In genomic region chr16:10600792-10601443, GRCh38 we compare ENCODE assay signal across 11 cellular contexts. TPM values are rescaled to one million over a fixed set of nuclear protein-coding genes. Genes with fewer than 3 reads are reported as not detected.
DNase-seq lines count a peak whose midpoint lies in the region; ATAC-seq, FAIRE-seq and TF ChIP-seq lines count a peak whose summit lies in the region.
"Had no signal": no experiment of that assay in that cellular context is flagged by ENCODE, and none has a peak within 500 bp of the region (broad histone marks: within the 10 kb centered on the region; RNA-seq: fewer than 3 reads in every experiment).

No MANE protein-coding gene starts in this region.

- no peak overlapping the region for H3K4ac ChIP-seq in mesendoderm (ENCODE audit: low read depth, low read length)

- H3K56ac ChIP-seq in mesendoderm (ENCODE audit: low read length): peak overlapping the region; percentile 10

- DNase-seq in AG20443 (ENCODE audit: low spot score): peak; percentile 69
- no peak for DNase-seq in GM23338 (ENCODE audit: low spot score)
- DNase-seq in bronchial epithelial cell (ENCODE audit: low read depth): peak; percentile 73
- DNase-seq in mesendoderm: no peak
- no peak for DNase-seq in D721Med (ENCODE audit: insufficient read length, low spot score)
- no peak for DNase-seq in HuH-7.5 (ENCODE audit: low spot score)
- no peak for DNase-seq in NCI-H2081 (lab: John Stamatoyannopoulos, UW)
- DNase-seq: activated naive CD8-positive, alpha-beta T cell treated with anti-CD3 and anti-CD28 coated beads, Interleukin-2, amount 50 U/mL, for 24 hours; NCI-H446 treated with DMSO at 0.1 percent for 48 hours; nucleus accumbens had no signal

- H3K79me2 ChIP-seq in GM23338 (replicated peaks; ENCODE audit: insufficient read depth) (no peaks in the 10 kb centered on the region), mesendoderm (ENCODE audit: control insufficient read depth, insufficient read depth, low read length) (no peaks in the 10 kb centered on the region)

- no peaks in the 10 kb centered on the region for H3K27me3 Mint-ChIP-seq in GM23338 (ENCODE audit: insufficient read depth, low read depth, poor library complexity)

- no peak overlapping the region for H3K27ac ChIP-seq in GM23338 (ENCODE audit: low read depth)
- no peak overlapping the region for H3K27ac ChIP-seq in mesendoderm (ENCODE audit: low read depth, low read length)

- H3K36me3 Mint-ChIP-seq in GM23338 (ENCODE audit: low read depth): no peaks in the 10 kb centered on the region

- no peak overlapping the region for H4K8ac ChIP-seq in mesendoderm (ENCODE audit: low read depth, low read length)

- no peaks in the 10 kb centered on the region for H3K9me2 ChIP-seq in GM23338 (ENCODE audit: insufficient read depth)

- no peak overlapping the region for H2BK120ac ChIP-seq in mesendoderm (ENCODE audit: low read depth, low read length)

- H3K9me3 Mint-ChIP-seq in GM23338: no peaks in the 10 kb centered on the region; the same call in 2 of the 3 replicates
- H3K9me3 Mint-ChIP-seq: activated naive CD8-positive, alpha-beta T cell treated with anti-CD3 and anti-CD28 coated beads, Interleukin-2, amount 50 U/mL, for 24 hours had no signal

- H3F3A ChIP-seq in GM23338 (replicated peaks; ENCODE audit: low read depth): no peaks in the 10 kb centered on the region

- H2AFZ ChIP-seq in GM23338: peak overlapping the region; percentile 66

- H3K4me1 ChIP-seq in GM23338 (ENCODE audit: insufficient read depth) (no peaks in the 10 kb centered on the region), mesendoderm (ENCODE audit: control insufficient read depth, low read depth, low read length) (no peaks in the 10 kb centered on the region)

- H2BK15ac ChIP-seq in mesendoderm (replicated peaks; ENCODE audit: low read depth): no peak overlapping the region

- no peaks in the 10 kb centered on the region for H3K79me1 ChIP-seq in mesendoderm (ENCODE audit: low read length)

- H3K4me2 ChIP-seq in GM23338 (no peak overlapping the region), mesendoderm (ENCODE audit: low read length) (no peak overlapping the region)

- H3K36me3 ChIP-seq in GM23338 (ENCODE audit: insufficient read depth) (no peaks in the 10 kb centered on the region), bronchial epithelial cell (ENCODE audit: control insufficient read depth, insufficient read depth, low read length) (no peaks in the 10 kb centered on the region), mesendoderm (ENCODE audit: control insufficient read depth, insufficient read depth, low read length) (no peaks in the 10 kb centered on the region)

- no peak for TF ChIP-seq CTCF in GM23338 (conservative IDR thresholded peaks at IDR 0.05; ENCODE audit: low read depth in 2 of 2)
- no peak for TF ChIP-seq CTCF in bronchial epithelial cell (IDR thresholded peaks at IDR 0.05; ENCODE audit: insufficient read depth, low read length, severe bottlenecking)
- no peak for TF ChIP-seq CTCF in D721Med (IDR thresholded peaks at IDR 0.05; ENCODE audit: insufficient read depth, missing control alignments)

- H3K27ac Mint-ChIP-seq in GM23338: no peak overlapping the region
- H3K27ac Mint-ChIP-seq: activated naive CD8-positive, alpha-beta T cell treated with anti-CD3 and anti-CD28 coated beads, Interleukin-2, amount 50 U/mL, for 24 hours had no signal

- H3K23ac ChIP-seq in mesendoderm (ENCODE audit: low read length): no peak overlapping the region

- H3K27me3 ChIP-seq in GM23338 (ENCODE audit: insufficient read depth): no peaks in the 10 kb centered on the region
- H3K27me3 ChIP-seq in bronchial epithelial cell (ENCODE audit: control insufficient read depth, insufficient read depth, low read length): no peaks in the 10 kb centered on the region
- no peaks in the 10 kb centered on the region for H3K27me3 ChIP-seq in mesendoderm (ENCODE audit: insufficient read depth, low read length, poor library complexity)

- H2BK5ac ChIP-seq in mesendoderm (ENCODE audit: low read length): no peak overlapping the region

- H3K4me3 Mint-ChIP-seq in GM23338: no peak overlapping the region
- H3K4me3 Mint-ChIP-seq: activated naive CD8-positive, alpha-beta T cell treated with anti-CD3 and anti-CD28 coated beads, Interleukin-2, amount 50 U/mL, for 24 hours had no signal

- WGBS in mesendoderm (ENCODE audit: extremely low coverage, insufficient coverage, low lambda C conversion rate): no CpG with 5 or more reads among the region's 12 CpGs

- no peak overlapping the region for H3K18ac ChIP-seq in mesendoderm (ENCODE audit: low read length)

- H3K4me1 Mint-ChIP-seq in GM23338: peaks cover 9% of the 10 kb centered on the region

- H3K9ac ChIP-seq in mesendoderm (ENCODE audit: low read length): no peak overlapping the region

- H2AK5ac ChIP-seq in mesendoderm (ENCODE audit: low read length): no peak overlapping the region

- no peak for ATAC-seq in GM23338
- ATAC-seq in HG02973 (IDR thresholded peaks at IDR 0.05; ENCODE audit: unreplicated experiment): no peak
- ATAC-seq: activated naive CD8-positive, alpha-beta T cell treated with anti-CD3 and anti-CD28 coated beads, Interleukin-2, amount 50 U/mL, for 24 hours had no signal

- H3K4me3 ChIP-seq in GM23338: no peak overlapping the region
- no peak overlapping the region for H3K4me3 ChIP-seq in bronchial epithelial cell (ENCODE audit: low read depth, low read length)
- no peak overlapping the region for H3K4me3 ChIP-seq in mesendoderm (ENCODE audit: low read length)

- FAIRE-seq in bronchial epithelial cell (lab: Jason Lieb, UNC) (no peak), D721Med (lab: Jason Lieb, UNC) (no peak)

- H4K20me1 ChIP-seq in GM23338 (replicated peaks; ENCODE audit: insufficient read depth): no peaks in the 10 kb centered on the region

- H4K5ac ChIP-seq in mesendoderm (ENCODE audit: low read length): no peak overlapping the region

TF ChIP-seq in GM23338, 12 proteins besides CTCF, POLR2A, EP300 and RAD21:
- no peak for TF ChIP-seq POLR2AphosphoS5 (IDR thresholded peaks at IDR 0.05; ENCODE audit: low read depth)
- TF ChIP-seq STAT1 (IDR thresholded peaks at IDR 0.05; ENCODE audit: unreplicated experiment): no peak
- no peak for TF ChIP-seq REST (IDR thresholded peaks at IDR 0.05; ENCODE audit: unreplicated experiment)
- TF ChIP-seq NANOG (IDR thresholded peaks at IDR 0.05; ENCODE audit: borderline replicate concordance): no peak
- TF ChIP-seq ZNF331 (CRISPR knock-in tag; IDR thresholded peaks at IDR 0.05; ENCODE audit: low read depth): no peak

RNA-seq across cellular contexts. Expression of gene EMP2, which starts 20.5 kb away (rescaled TPM):
- total RNA-seq in GM23338 (2014; rRNA removed; shearing (Covaris generic)): 7.3 and 7.4 TPM in 2 replicates
- polyA plus RNA-seq in GM23338 (2016; fragmentation: Nextera tagmentation; extraction: Ambion mirVana): 34.2 and 40.1 TPM in 2 replicates
- 15.5 and 24.6 TPM in 2 replicates for total RNA-seq in bronchial epithelial cell
- polyA plus RNA-seq in mesendoderm (2013, experiment 1 of 2): 14.8 TPM
- polyA plus RNA-seq in mesendoderm (2013, experiment 2 of 2): 14.4 TPM

Comparison
In these comparisons a context has a peak if more than half of its experiments do, and no peak if none do; other contexts are left out.
1. DNase-seq: peak in AG20443 (single experiment) and bronchial epithelial cell (single experiment); none in GM23338 (single experiment), mesendoderm (single experiment), D721Med (single experiment), HuH-7.5 (single experiment) and NCI-H2081 (0 of 2).